In genomic region chr10:96374639-96374984, GRCh38 we compare ENCODE assay signal across 1 cellular context.
TF ChIP-seq lines count a peak whose summit lies in the region.

No MANE protein-coding gene starts in this region.

TF ChIP-seq in K562, 482 proteins besides CTCF, POLR2A, EP300 and RAD21 (continued from another document):
- TF ChIP-seq PHF8 (IDR thresholded peaks at IDR 0.05; ENCODE audit: borderline replicate concordance, low read length) (no peak), BCLAF1 (IDR thresholded peaks at IDR 0.05; ENCODE audit: borderline replicate concordance in 1 of 2, control insufficient read depth in 1 of 2, low read depth in 2 of 2, low read length in 1 of 2) (no peak), ZNF239 (CRISPR knock-in tag; IDR thresholded peaks at IDR 0.05) (no peak), IRF2 (CRISPR knock-in tag; IDR thresholded peaks at IDR 0.05) (no peak), MAZ (CRISPR knock-in tag; conservative IDR thresholded peaks at IDR 0.05 in 1 of 2, IDR thresholded peaks at IDR 0.05 in 1 of 2) (no peak)
